22 cellular contexts compared by ENCODE assay signal in the genomic region with DNA sequence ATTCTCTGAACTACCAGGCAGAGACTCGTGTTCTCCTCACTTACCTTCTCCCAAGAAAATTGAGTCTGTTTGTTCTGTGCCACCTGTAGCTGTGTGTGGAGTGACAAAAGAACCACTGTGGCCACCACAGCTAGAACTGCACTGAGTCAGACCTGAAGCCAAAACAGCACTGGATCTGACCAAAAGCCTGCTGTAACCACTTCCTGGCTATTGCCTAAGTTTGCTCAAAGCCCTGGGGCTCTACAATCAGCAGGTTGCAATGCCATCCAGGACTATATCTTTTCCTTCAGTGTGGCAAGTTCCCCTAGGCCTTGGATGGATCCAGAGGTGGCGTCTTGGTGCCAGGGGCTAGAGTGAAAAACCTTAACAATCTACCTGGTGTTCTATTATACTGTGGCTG.
"Had no signal": no experiment of that assay in that cellular context is flagged by ENCODE, and none has a peak within 500 bp of the region (broad histone marks: within the 10 kb centered on the region; RNA-seq: fewer than 3 reads in every experiment).

No MANE protein-coding gene starts in this region.

- H3K27me3 ChIP-seq: esophagus squamous epithelium, hepatocyte, ovary, sigmoid colon, uterus had no signal

- H3K4me3 ChIP-seq: esophagus squamous epithelium, hepatocyte, ovary, psoas muscle, sigmoid colon, uterus had no signal

- H2AFZ ChIP-seq: hepatocyte had no signal

- DNase-seq: activated CD4-positive, alpha-beta T cell treated with anti-CD3 and anti-CD28 coated beads for 48 hours; activated CD4-positive, alpha-beta T cell treated with anti-CD3 and anti-CD28 coated beads, Interleukin-2, amount 50 U/mL, for 48 hours; activated CD8-positive, alpha-beta memory T cell treated with anti-CD3 and anti-CD28 coated beads for 24 hours; activated gamma-delta T cell; activated naive CD4-positive, alpha-beta T cell treated with anti-CD3 and anti-CD28 coated beads, Interleukin-2, amount 10 ng/mL, durations not matched to agents 7 days and 5 days; activated naive CD8-positive, alpha-beta T cell treated with anti-CD3 and anti-CD28 coated beads, Interleukin-2, amount 10 ng/mL, durations not matched to agents 7 days and 5 days; amniotic stem cell; esophagus squamous epithelium; left colon; midbrain; naive thymus-derived CD4-positive, alpha-beta T cell; ovary; psoas muscle; sigmoid colon; small intestine; stimulated activated CD4-positive, alpha-beta T cell treated with anti-CD3 and anti-CD28 coated beads, Interleukin-4, amount 100 ng/mL, for 24 hours; T-helper 1 cell; uterus had no signal

- H3K4me2 ChIP-seq: hepatocyte had no signal

- H3K9me3 ChIP-seq: esophagus squamous epithelium, ovary, psoas muscle, sigmoid colon, uterus had no signal

- ATAC-seq: left colon; naive thymus-derived CD4-positive, alpha-beta T cell; psoas muscle; stimulated activated effector memory CD8-positive, alpha-beta T cell treated with anti-CD3 and anti-CD28 coated beads, Interleukin-12 subunit alpha, Interleukin-12 subunit beta, amount 100 ng/mL, for 72 hours had no signal

- H3K4me1 ChIP-seq: esophagus squamous epithelium, psoas muscle, sigmoid colon, uterus had no signal

- H3K27ac ChIP-seq: epithelial cell of prostate, esophagus squamous epithelium, hepatocyte, ovary, psoas muscle, sigmoid colon, uterus, VCaP had no signal

- H3K36me3 ChIP-seq: esophagus squamous epithelium, ovary, sigmoid colon, uterus had no signal

- H3K79me2 ChIP-seq: hepatocyte had no signal
